Comparison of ENCODE assay signal across 6 cellular contexts in genomic region chr19:52896431-52897148, GRCh38. TPM values are rescaled to one million over a fixed set of nuclear protein-coding genes. Genes with fewer than 3 reads are reported as not detected.
DNase-seq lines count a peak whose midpoint lies in the region; ATAC-seq lines count a peak whose summit lies in the region.

No MANE protein-coding gene starts in this region.

- peak overlapping the region; percentile 89 for H3K4me3 ChIP-seq in skeletal muscle cell (ENCODE audit: low read depth, low read length)

- DNase-seq in NCI-H748 (lab: John Stamatoyannopoulos, UW; ENCODE audit: unreplicated experiment) (peak; percentile 66), skeletal muscle cell (ENCODE audit: low read depth) (no peak), NCI-H2107 (lab: John Stamatoyannopoulos, UW) (no peak)

- ATAC-seq in GM18511 (IDR thresholded peaks at IDR 0.05; ENCODE audit: unreplicated experiment) (peak; percentile 27), esophagus mucosa (peak; percentile 67), HG03039 (IDR thresholded peaks at IDR 0.05; ENCODE audit: unreplicated experiment) (no peak)

RNA-seq across cellular contexts. Expression of gene ZNF320, which starts 0.8 kb away (rescaled TPM):
- total RNA-seq in esophagus mucosa, result 3.8 TPM

RNA-seq across cellular contexts. Expression of gene ZNF888, which starts 26.6 kb away (rescaled TPM):
- total RNA-seq in esophagus mucosa, result 3.6 TPM

RNA-seq across cellular contexts. Expression of gene ZNF468, which starts 39.2 kb away (rescaled TPM):
- total RNA-seq in esophagus mucosa, result 8.0 TPM
